ENCODE assay signal across 1 cellular context in genomic region chr13:30334663-30335386, GRCh38.
A peak's percentile ranks its signal among the peaks of the same experiment; 100 is the strongest.
TF ChIP-seq lines count a peak whose summit lies in the region.

No MANE protein-coding gene starts in this region.

TF ChIP-seq in HepG2, 621 proteins besides CTCF, POLR2A, EP300 and RAD21 (continued from another document and continues in another):
- TF ChIP-seq ZNF44 (CRISPR knock-in tag; IDR thresholded peaks at IDR 0.05): no peak
- no peak for TF ChIP-seq JUN (CRISPR knock-in tag; IDR thresholded peaks at IDR 0.05)
- TF ChIP-seq, protein P1, sequence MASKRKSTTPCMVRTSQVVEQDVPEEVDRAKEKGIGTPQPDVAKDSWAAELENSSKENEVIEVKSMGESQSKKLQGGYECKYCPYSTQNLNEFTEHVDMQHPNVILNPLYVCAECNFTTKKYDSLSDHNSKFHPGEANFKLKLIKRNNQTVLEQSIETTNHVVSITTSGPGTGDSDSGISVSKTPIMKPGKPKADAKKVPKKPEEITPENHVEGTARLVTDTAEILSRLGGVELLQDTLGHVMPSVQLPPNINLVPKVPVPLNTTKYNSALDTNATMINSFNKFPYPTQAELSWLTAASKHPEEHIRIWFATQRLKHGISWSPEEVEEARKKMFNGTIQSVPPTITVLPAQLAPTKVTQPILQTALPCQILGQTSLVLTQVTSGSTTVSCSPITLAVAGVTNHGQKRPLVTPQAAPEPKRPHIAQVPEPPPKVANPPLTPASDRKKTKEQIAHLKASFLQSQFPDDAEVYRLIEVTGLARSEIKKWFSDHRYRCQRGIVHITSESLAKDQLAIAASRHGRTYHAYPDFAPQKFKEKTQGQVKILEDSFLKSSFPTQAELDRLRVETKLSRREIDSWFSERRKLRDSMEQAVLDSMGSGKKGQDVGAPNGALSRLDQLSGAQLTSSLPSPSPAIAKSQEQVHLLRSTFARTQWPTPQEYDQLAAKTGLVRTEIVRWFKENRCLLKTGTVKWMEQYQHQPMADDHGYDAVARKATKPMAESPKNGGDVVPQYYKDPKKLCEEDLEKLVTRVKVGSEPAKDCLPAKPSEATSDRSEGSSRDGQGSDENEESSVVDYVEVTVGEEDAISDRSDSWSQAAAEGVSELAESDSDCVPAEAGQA (IDR thresholded peaks at IDR 0.05; ENCODE audit: low read depth): no peak
- TF ChIP-seq, protein P1 (CRISPR knock-in tag; IDR thresholded peaks at IDR 0.05; ENCODE audit: borderline replicate concordance): no peak
- TF ChIP-seq, protein P2, sequence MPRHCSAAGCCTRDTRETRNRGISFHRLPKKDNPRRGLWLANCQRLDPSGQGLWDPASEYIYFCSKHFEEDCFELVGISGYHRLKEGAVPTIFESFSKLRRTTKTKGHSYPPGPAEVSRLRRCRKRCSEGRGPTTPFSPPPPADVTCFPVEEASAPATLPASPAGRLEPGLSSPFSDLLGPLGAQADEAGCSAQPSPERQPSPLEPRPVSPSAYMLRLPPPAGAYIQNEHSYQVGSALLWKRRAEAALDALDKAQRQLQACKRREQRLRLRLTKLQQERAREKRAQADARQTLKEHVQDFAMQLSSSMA (CRISPR knock-in tag; IDR thresholded peaks at IDR 0.05): no peak
- no peak for TF ChIP-seq PAWR (CRISPR knock-in tag; IDR thresholded peaks at IDR 0.05; ENCODE audit: borderline replicate concordance)
- TF ChIP-seq, protein P3, sequence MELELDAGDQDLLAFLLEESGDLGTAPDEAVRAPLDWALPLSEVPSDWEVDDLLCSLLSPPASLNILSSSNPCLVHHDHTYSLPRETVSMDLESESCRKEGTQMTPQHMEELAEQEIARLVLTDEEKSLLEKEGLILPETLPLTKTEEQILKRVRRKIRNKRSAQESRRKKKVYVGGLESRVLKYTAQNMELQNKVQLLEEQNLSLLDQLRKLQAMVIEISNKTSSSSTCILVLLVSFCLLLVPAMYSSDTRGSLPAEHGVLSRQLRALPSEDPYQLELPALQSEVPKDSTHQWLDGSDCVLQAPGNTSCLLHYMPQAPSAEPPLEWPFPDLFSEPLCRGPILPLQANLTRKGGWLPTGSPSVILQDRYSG (CRISPR knock-in tag; IDR thresholded peaks at IDR 0.05): no peak
- TF ChIP-seq WIZ (CRISPR knock-in tag; IDR thresholded peaks at IDR 0.05): 0 out of 2 replicates have a peak, but pooled peaks have one; percentile 80
- no peak for TF ChIP-seq POLR2G (IDR thresholded peaks at IDR 0.05; ENCODE audit: low read depth, low read length)
- no peak for TF ChIP-seq NONO (IDR thresholded peaks at IDR 0.05)
- TF ChIP-seq NONO (CRISPR knock-in tag; conservative IDR thresholded peaks at IDR 0.05): peak; percentile 78
- TF ChIP-seq KLF6 (CRISPR knock-in tag; IDR thresholded peaks at IDR 0.05): no peak
- TF ChIP-seq IRF1 (CRISPR knock-in tag; IDR thresholded peaks at IDR 0.05; ENCODE audit: low read depth): no peak
- TF ChIP-seq TMF1 (CRISPR knock-in tag; IDR thresholded peaks at IDR 0.05; ENCODE audit: low read depth): no peak
- no peak for TF ChIP-seq CAMTA2 (CRISPR knock-in tag; IDR thresholded peaks at IDR 0.05; ENCODE audit: borderline replicate concordance)
- peak; percentile 42; the same call in 1 of the 2 replicates for TF ChIP-seq RNF2 (conservative IDR thresholded peaks at IDR 0.05; ENCODE audit: low read depth)
- no peak for TF ChIP-seq ZNF251 (CRISPR knock-in tag; IDR thresholded peaks at IDR 0.05)
- TF ChIP-seq ZNF530 (CRISPR knock-in tag; IDR thresholded peaks at IDR 0.05; ENCODE audit: low read depth): no peak
- no peak for TF ChIP-seq ZNF264 (CRISPR knock-in tag; IDR thresholded peaks at IDR 0.05)
- no peak for TF ChIP-seq GTF3A (CRISPR knock-in tag; conservative IDR thresholded peaks at IDR 0.05)
- no peak for TF ChIP-seq HOXA5 (CRISPR knock-in tag; IDR thresholded peaks at IDR 0.05)
- no peak for TF ChIP-seq ZSCAN21 (CRISPR knock-in tag; IDR thresholded peaks at IDR 0.05; ENCODE audit: borderline replicate concordance)
- no peak for TF ChIP-seq ZMYM2 (CRISPR knock-in tag; IDR thresholded peaks at IDR 0.05)
- TF ChIP-seq ZNF720 (CRISPR knock-in tag; IDR thresholded peaks at IDR 0.05): no peak
- no peak for TF ChIP-seq ARNTL (CRISPR knock-in tag; IDR thresholded peaks at IDR 0.05)
- TF ChIP-seq ZNF644 (CRISPR knock-in tag; IDR thresholded peaks at IDR 0.05; ENCODE audit: low read depth): peak; percentile 97
- TF ChIP-seq MTA1 (CRISPR knock-in tag; IDR thresholded peaks at IDR 0.05; ENCODE audit: borderline replicate concordance): no peak; the same call in 1 of the 2 replicates
- TF ChIP-seq ZGPAT (CRISPR knock-in tag; IDR thresholded peaks at IDR 0.05): peak; percentile 71; the same call in 1 of the 2 replicates
- 0 out of 2 replicates have a peak, but pooled peaks have one; percentile 60 for TF ChIP-seq ZNF747 (CRISPR knock-in tag; IDR thresholded peaks at IDR 0.05; ENCODE audit: borderline replicate concordance)
- TF ChIP-seq TARDBP (CRISPR knock-in tag; IDR thresholded peaks at IDR 0.05): peak; percentile 46; the same call in 1 of the 2 replicates
- TF ChIP-seq KMT2B (CRISPR knock-in tag; IDR thresholded peaks at IDR 0.05): peak; percentile 47; the same call in 1 of the 2 replicates
- TF ChIP-seq, protein P4, sequence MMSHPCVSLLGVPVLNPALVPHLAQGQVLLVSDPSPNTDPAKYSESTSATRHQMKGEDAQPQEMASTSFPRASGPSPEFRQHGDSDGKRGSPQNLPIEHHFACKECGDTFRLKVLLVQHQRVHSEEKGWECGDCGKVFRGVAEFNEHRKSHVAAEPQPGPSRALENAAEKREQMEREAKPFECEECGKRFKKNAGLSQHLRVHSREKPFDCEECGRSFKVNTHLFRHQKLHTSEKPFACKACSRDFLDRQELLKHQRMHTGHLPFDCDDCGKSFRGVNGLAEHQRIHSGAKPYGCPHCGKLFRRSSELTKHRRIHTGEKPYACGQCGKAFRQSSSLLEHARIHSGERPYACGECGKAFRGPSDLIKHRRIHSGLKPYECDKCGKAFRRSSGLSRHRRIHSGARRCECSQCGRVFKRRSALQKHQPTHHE (CRISPR knock-in tag; IDR thresholded peaks at IDR 0.05; ENCODE audit: borderline replicate concordance): no peak
- no peak for TF ChIP-seq ZBTB44 (CRISPR knock-in tag; IDR thresholded peaks at IDR 0.05)
- no peak for TF ChIP-seq NR1H2 (CRISPR knock-in tag; IDR thresholded peaks at IDR 0.05; ENCODE audit: borderline replicate concordance, low read depth)
- TF ChIP-seq DPF2 (CRISPR knock-in tag; IDR thresholded peaks at IDR 0.05; ENCODE audit: borderline replicate concordance, low read depth): peak; percentile 77; the same call in 1 of the 2 replicates
- TF ChIP-seq HNRNPUL1 (IDR thresholded peaks at IDR 0.05; ENCODE audit: low read depth, low read length): no peak
- TF ChIP-seq SRSF1 (optimal IDR thresholded peaks at IDR 0.05; ENCODE audit: low read depth, low read length): no peak
- TF ChIP-seq ZNF432 (CRISPR knock-in tag; IDR thresholded peaks at IDR 0.05; ENCODE audit: borderline replicate concordance): no peak
- TF ChIP-seq ZNF263 (CRISPR knock-in tag; IDR thresholded peaks at IDR 0.05): no peak
- no peak for TF ChIP-seq MYNN (CRISPR knock-in tag; IDR thresholded peaks at IDR 0.05; ENCODE audit: low read depth)
- TF ChIP-seq PHB2 (IDR thresholded peaks at IDR 0.05; ENCODE audit: partially characterized antibody): no peak
- no peak for TF ChIP-seq SP1 (IDR thresholded peaks at IDR 0.05)
- no peak for TF ChIP-seq SP1 (CRISPR knock-in tag; IDR thresholded peaks at IDR 0.05)
- no peak for TF ChIP-seq TEF (CRISPR knock-in tag; IDR thresholded peaks at IDR 0.05)
- no peak for TF ChIP-seq ZNF547 (CRISPR knock-in tag; IDR thresholded peaks at IDR 0.05)
- TF ChIP-seq, protein P5, sequence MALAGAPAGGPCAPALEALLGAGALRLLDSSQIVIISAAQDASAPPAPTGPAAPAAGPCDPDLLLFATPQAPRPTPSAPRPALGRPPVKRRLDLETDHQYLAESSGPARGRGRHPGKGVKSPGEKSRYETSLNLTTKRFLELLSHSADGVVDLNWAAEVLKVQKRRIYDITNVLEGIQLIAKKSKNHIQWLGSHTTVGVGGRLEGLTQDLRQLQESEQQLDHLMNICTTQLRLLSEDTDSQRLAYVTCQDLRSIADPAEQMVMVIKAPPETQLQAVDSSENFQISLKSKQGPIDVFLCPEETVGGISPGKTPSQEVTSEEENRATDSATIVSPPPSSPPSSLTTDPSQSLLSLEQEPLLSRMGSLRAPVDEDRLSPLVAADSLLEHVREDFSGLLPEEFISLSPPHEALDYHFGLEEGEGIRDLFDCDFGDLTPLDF (CRISPR knock-in tag; IDR thresholded peaks at IDR 0.05): no peak
- no peak for TF ChIP-seq ZNF563 (CRISPR knock-in tag; IDR thresholded peaks at IDR 0.05)
- TF ChIP-seq ZNF619 (CRISPR knock-in tag; IDR thresholded peaks at IDR 0.05): 0 out of 2 replicates have a peak, but pooled peaks have one; percentile 27
- no peak for TF ChIP-seq FOXJ3 (CRISPR knock-in tag; IDR thresholded peaks at IDR 0.05; ENCODE audit: borderline replicate concordance)
- TF ChIP-seq, protein P6, sequence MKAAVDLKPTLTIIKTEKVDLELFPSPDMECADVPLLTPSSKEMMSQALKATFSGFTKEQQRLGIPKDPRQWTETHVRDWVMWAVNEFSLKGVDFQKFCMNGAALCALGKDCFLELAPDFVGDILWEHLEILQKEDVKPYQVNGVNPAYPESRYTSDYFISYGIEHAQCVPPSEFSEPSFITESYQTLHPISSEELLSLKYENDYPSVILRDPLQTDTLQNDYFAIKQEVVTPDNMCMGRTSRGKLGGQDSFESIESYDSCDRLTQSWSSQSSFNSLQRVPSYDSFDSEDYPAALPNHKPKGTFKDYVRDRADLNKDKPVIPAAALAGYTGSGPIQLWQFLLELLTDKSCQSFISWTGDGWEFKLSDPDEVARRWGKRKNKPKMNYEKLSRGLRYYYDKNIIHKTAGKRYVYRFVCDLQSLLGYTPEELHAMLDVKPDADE (CRISPR knock-in tag; IDR thresholded peaks at IDR 0.05): no peak
- TF ChIP-seq ZNF34 (CRISPR knock-in tag; IDR thresholded peaks at IDR 0.05; ENCODE audit: borderline replicate concordance): no peak
- peak; percentile 41; the same call in 1 of the 3 replicates for TF ChIP-seq MXI1 (IDR thresholded peaks at IDR 0.05; ENCODE audit: borderline replicate concordance, low read depth, low read length)
- TF ChIP-seq ZNF550 (CRISPR knock-in tag; IDR thresholded peaks at IDR 0.05; ENCODE audit: borderline replicate concordance): no peak
- no peak for TF ChIP-seq HOXA7 (CRISPR knock-in tag; IDR thresholded peaks at IDR 0.05)
- TF ChIP-seq BORCS8-MEF2B (CRISPR knock-in tag; IDR thresholded peaks at IDR 0.05): peak; percentile 54; the same call in 1 of the 2 replicates
- TF ChIP-seq IKZF1 (IDR thresholded peaks at IDR 0.05): no peak
- TF ChIP-seq IKZF5 (CRISPR knock-in tag; IDR thresholded peaks at IDR 0.05): no peak
